8 cellular contexts compared by ENCODE assay signal in genomic region chr3:194686816-194687637, GRCh38. TPM values are rescaled to one million over a fixed set of nuclear protein-coding genes. Genes with fewer than 3 reads are reported as not detected.
DNase-seq lines count a peak whose midpoint lies in the region; ATAC-seq and TF ChIP-seq lines count a peak whose summit lies in the region.

No MANE protein-coding gene starts in this region.

- peaks cover 35% of the 10 kb centered on the region for H4K20me1 ChIP-seq in PC-3 (ENCODE audit: low read length)

- H3K27me3 ChIP-seq in PC-3 (ENCODE audit: low read length) (no peaks in the 10 kb centered on the region), body of pancreas (peaks cover 0 to 13% of the 10 kb centered on the region in 2 donors), iPS-18a (ENCODE audit: control insufficient read depth, insufficient read depth, low read length) (peaks cover 36% of the 10 kb centered on the region), skeletal muscle tissue (ENCODE audit: control insufficient read depth in 3 of 3, insufficient read depth in 3 of 3, low read length in 3 of 3) (no peaks in the 10 kb centered on the region)

- peak overlapping the region; percentile 84 for H3K9ac ChIP-seq in PC-3 (ENCODE audit: low read length)
- peak overlapping the region; percentile 18 for H3K9ac ChIP-seq in iPS-18a (ENCODE audit: low read length)
- H3K9ac ChIP-seq in skeletal muscle tissue (ENCODE audit: low read depth in 1 of 3, low read length in 3 of 3): peak overlapping the region; percentile 74 to 93 (median 80)

- H3K9me3 ChIP-seq in PC-3 (ENCODE audit: low read length) (no peaks in the 10 kb centered on the region), body of pancreas (no peaks in the 10 kb centered on the region), iPS-18a (ENCODE audit: control insufficient read depth, low read depth, low read length) (no peaks in the 10 kb centered on the region), skeletal muscle tissue (ENCODE audit: control insufficient read depth in 3 of 3, low read length in 3 of 3) (no peaks in the 10 kb centered on the region)

- H3K79me2 ChIP-seq in PC-3 (ENCODE audit: low read length): peaks cover 37% of the 10 kb centered on the region

- no peak for ATAC-seq in PC-3
- ATAC-seq in body of pancreas: no peak
- ATAC-seq in GM21390 (IDR thresholded peaks at IDR 0.05; ENCODE audit: unreplicated experiment): no peak

- H3K9me2 ChIP-seq in PC-3 (replicated peaks; ENCODE audit: low read length): no peaks in the 10 kb centered on the region

- BruUV-seq in PC-3 (replicated peaks; lab: Mats Ljungman, UMichigan): no TSS peak

- H3K36me3 ChIP-seq in PC-3 (ENCODE audit: low read depth, low read length) (no peaks in the 10 kb centered on the region), body of pancreas (replicated peaks in 1 of 2; ENCODE audit: insufficient read depth in 1 of 2, low read depth in 2 of 2) (no peaks in the 10 kb centered on the region), iPS-18a (ENCODE audit: control insufficient read depth, low read depth, low read length) (no peaks in the 10 kb centered on the region), skeletal muscle tissue (ENCODE audit: control insufficient read depth in 3 of 3, insufficient read depth in 3 of 3, low read length in 3 of 3) (peaks cover 0 to 8% (median 0%) of the 10 kb centered on the region in 3 donors)

- peak; percentile 44 for DNase-seq in activated CD4-positive, CD25-positive, alpha-beta regulatory T cell treated with anti-CD3 and anti-CD28 coated beads, Interleukin-2, amount 50 U/mL, for 72 hours
- no peak for DNase-seq in activated CD4-positive, CD25-positive, alpha-beta regulatory T cell (lab: John Stamatoyannopoulos, UW)
- DNase-seq in PC-3 (peak; percentile 34), body of pancreas (peak; percentile 11 to 34 (median 16)), OCI-M1 (lab: John Stamatoyannopoulos, UW) (no peak)

- H3K27ac ChIP-seq in PC-3 (ENCODE audit: low read length) (peak overlapping the region; percentile 42), body of pancreas (peak overlapping the region in 2 of 4 donors; percentile 10 to 22), iPS-18a (ENCODE audit: low read length) (no peak overlapping the region), skeletal muscle tissue (ENCODE audit: low read depth, low read length) (peak overlapping the region; percentile 68)

- no peak overlapping the region for H2AFZ ChIP-seq in PC-3 (ENCODE audit: low read length)

- H3K4me3 ChIP-seq in PC-3 (ENCODE audit: low read length): peak overlapping the region; percentile 93
- peak overlapping the region in 1 of 2 donors; percentile 23 for H3K4me3 ChIP-seq in body of pancreas
- H3K4me3 ChIP-seq in iPS-18a (ENCODE audit: low read length): peak overlapping the region; percentile 78
- H3K4me3 ChIP-seq in skeletal muscle tissue (ENCODE audit: low read length in 3 of 3): peak overlapping the region; percentile 83 to 89 (median 88)

- peak overlapping the region; percentile 94 for H3K4me2 ChIP-seq in PC-3 (ENCODE audit: low read length)

- WGBS in body of pancreas, 2 donors: 2 to 6% methylated on average over 3 to 77 of the region's 86 CpGs

- no peak for TF ChIP-seq POLR2A in body of pancreas (IDR thresholded peaks at IDR 0.05)

- POLR2A ChIA-PET in PC-3 (lab: Charles Lee; ENCODE audit: unreplicated experiment): interaction anchor here (0.5 to 1.3 kb wide), 5 partner anchors 36 to 856 kb away, joined by 3 to 4 read pairs (median 3); partner anchors contain the start of gene PPP1R2

- intact Hi-C loops in PC-3 (cut with micrococcal nuclease) (loop anchor here (1.0 to 10.0 kb wide), 5 partner anchors 36 to 838 kb away; no protein-coding TSS in a partner anchor), body of pancreas (cut with DNase I) (no loop called here)

- CTCF ChIA-PET in PC-3 (lab: Charles Lee): interaction anchor here (0.9 to 1.3 kb wide), 4 partner anchors 28 to 183 kb away, joined by 3 to 6 read pairs (median 5); no protein-coding TSS in a partner anchor

- H3F3A ChIP-seq in PC-3 (ENCODE audit: low read length, unreplicated experiment): no peaks in the 10 kb centered on the region

- H3K4me1 ChIP-seq in PC-3 (ENCODE audit: insufficient read depth, low read length): peaks cover 42% of the 10 kb centered on the region
- H3K4me1 ChIP-seq in body of pancreas: peaks cover 33% of the 10 kb centered on the region
- peaks cover 5% of the 10 kb centered on the region for H3K4me1 ChIP-seq in iPS-18a (ENCODE audit: control insufficient read depth, low read depth, low read length)
- peaks cover 50 to 58% (median 58%) of the 10 kb centered on the region in 3 donors for H3K4me1 ChIP-seq in skeletal muscle tissue (ENCODE audit: control insufficient read depth in 3 of 3, insufficient read depth in 3 of 3, low read length in 3 of 3)

- TF ChIP-seq CTCF in PC-3 (conservative IDR thresholded peaks at IDR 0.05; ENCODE audit: low read depth, low read length) (no peak), body of pancreas (IDR thresholded peaks at IDR 0.05) (no peak)

RNA-seq across cellular contexts. Expression of gene FAM43A, which starts 1.3 kb away (rescaled TPM):
- total RNA-seq in PC-3 (2014; rRNA removed) (59.8 and 73.8 TPM in 2 replicates), body of pancreas (1 to 10 TPM; 5.2 to 5.3 TPM), skeletal muscle tissue (15.7 TPM)

RNA-seq across cellular contexts. Expression of gene LSG1, which starts 15.0 kb away (rescaled TPM):
- total RNA-seq in PC-3 (2014; rRNA removed) (83.8 and 102 TPM in 2 replicates), body of pancreas (10 to 100 TPM; 30.1 to 36.9 TPM), skeletal muscle tissue (36.5 TPM)

RNA-seq across cellular contexts. Expression of gene TMEM44, which starts 53.8 kb away (rescaled TPM):
- total RNA-seq in PC-3 (2014; rRNA removed): 15.3 and 16.6 TPM in 2 replicates
- total RNA-seq in body of pancreas: 1 to 10 TPM; 1.8 to 9.6 TPM
- 14.1 TPM for total RNA-seq in skeletal muscle tissue

Comparison
In these comparisons a context has a peak if more than half of its experiments do, and no peak if none do; other contexts are left out.
1. DNase-seq: peak in activated CD4-positive, CD25-positive, alpha-beta regulatory T cell treated with anti-CD3 and anti-CD28 coated beads, Interleukin-2, amount 50 U/mL, for 72 hours (single experiment), PC-3 (single experiment) and body of pancreas (4 of 4); none in activated CD4-positive, CD25-positive, alpha-beta regulatory T cell (0 of 4) and OCI-M1 (single experiment).
2. H3K9ac ChIP-seq: peak in every context shown above with its lines; median percentile 84 in PC-3; 80 in skeletal muscle tissue; 18 in iPS-18a.